ENCODE assay signal across 30 cellular contexts in genomic region chr1:47389735-47390134, GRCh38. TPM values are rescaled to one million over a fixed set of nuclear protein-coding genes. Genes with fewer than 3 reads are reported as not detected.
"Had no signal": no experiment of that assay in that cellular context is flagged by ENCODE, and none has a peak within 500 bp of the region (broad histone marks: within the 10 kb centered on the region; RNA-seq: fewer than 3 reads in every experiment).

No MANE protein-coding gene starts in this region.

- DNase-seq: dermis blood vessel endothelial cell; effector memory CD4-positive, alpha-beta T cell; erythroblast; esophagus squamous epithelium; foreskin melanocyte; glutamatergic neuron; heart right ventricle; left ventricle myocardium inferior; lower lobe of right lung; naive B cell; psoas muscle; stimulated activated CD4-positive, alpha-beta T cell treated with anti-CD3 and anti-CD28 coated beads, Interleukin-2, amount 100 ng/mL, for 24 hours; stimulated activated CD4-positive, alpha-beta T cell treated with anti-CD3 and anti-CD28 coated beads, Interleukin-4, amount 100 ng/mL, for 24 hours; stimulated activated naive CD4-positive, alpha-beta T cell treated with Interleukin-2 at 50 U/mL for 16 hours; stomach; thyroid gland; trophoblast cell had no signal

- H3K27me3 ChIP-seq: thyroid gland, vagina had no signal

- H3K27ac ChIP-seq: coronary artery, esophagus squamous epithelium, heart right ventricle, left ventricle myocardium inferior, lower lobe of right lung, neutrophil, psoas muscle, stomach, thyroid gland, vagina had no signal

- H3K36me3 ChIP-seq: esophagus squamous epithelium, heart right ventricle, left ventricle myocardium inferior, lower lobe of right lung, neutrophil, stomach, thyroid gland, vagina had no signal

- ATAC-seq: lower lobe of right lung; natural killer cell treated with Interleukin-12 subunit alpha and Interleukin-12 subunit beta and Interleukin-15 and Interleukin-18, amount 100 ng/mL, for 72 hours; stimulated activated effector memory CD8-positive, alpha-beta T cell treated with anti-CD3 and anti-CD28 coated beads, Interleukin-12 subunit alpha, Interleukin-12 subunit beta, amount 100 ng/mL, for 72 hours had no signal

- H3K9me3 ChIP-seq: esophagus squamous epithelium, heart right ventricle, left ventricle myocardium inferior, lower lobe of right lung, neutrophil, psoas muscle, stomach, thyroid gland, vagina had no signal

- FAIRE-seq: endometrium, keratinocyte had no signal

- H3K4me1 ChIP-seq: left ventricle myocardium inferior, lower lobe of right lung, psoas muscle, thyroid gland, vagina had no signal

- H3K4me3 ChIP-seq: coronary artery, esophagus squamous epithelium, heart right ventricle, left ventricle myocardium inferior, lower lobe of right lung, psoas muscle, stomach, thyroid gland, vagina had no signal

RNA-seq across cellular contexts. Expression of gene FOXE3, which starts 26.4 kb away (rescaled TPM):
- total RNA-seq: dermis blood vessel endothelial cell; esophagus squamous epithelium; heart right ventricle; left ventricle myocardium inferior; lower lobe of right lung; mononuclear cell; natural killer cell treated with Interleukin-12 subunit alpha and Interleukin-12 subunit beta and Interleukin-15 and Interleukin-18, amount 100 ng/mL, for 72 hours; osteoblast; renal cortical epithelial cell; stomach; subcutaneous adipose tissue; temporal lobe; thyroid gland; ureter; vagina had no signal
- polyA plus RNA-seq: keratinocyte, stomach had no signal

RNA-seq across cellular contexts. Expression of gene FOXD2, which starts 48.1 kb away (rescaled TPM):
- total RNA-seq: left ventricle myocardium inferior had no signal
